17 cellular contexts compared by ENCODE assay signal in genomic region chr5:109256486-109256885, GRCh38.
DNase-seq lines count a peak whose midpoint lies in the region; ATAC-seq and TF ChIP-seq lines count a peak whose summit lies in the region.
"Had no signal": no experiment of that assay in that cellular context is flagged by ENCODE, and none has a peak within 500 bp of the region (broad histone marks: within the 10 kb centered on the region; RNA-seq: fewer than 3 reads in every experiment).

No MANE protein-coding gene starts in this region.

- POLR2A ChIA-PET in WTC11 (lab: Charles Lee), result no interaction called here

- DNase-seq in CMK (ENCODE audit: low read depth) (peak; percentile 8), NCI-H226 (peak; percentile 21), WTC11 (ENCODE audit: low spot score) (no peak), fibroblast of villous mesenchyme (ENCODE audit: low read depth) (peak; percentile 19), HPDE6-E6E7 (ENCODE audit: extremely low spot score) (no peak)
- no peak for DNase-seq in stimulated activated CD4-positive, alpha-beta T cell treated with anti-CD3 and anti-CD28 coated beads, Interleukin-4, amount 100 ng/mL, for 1 hour
- DNase-seq in stimulated activated CD4-positive, alpha-beta T cell treated with anti-CD3 and anti-CD28 coated beads, Interleukin-12 subunit alpha, Interleukin-12 subunit beta, amount 100 ng/mL, for 4 hours, result no peak
- DNase-seq: CD4-positive, alpha-beta memory T cell; H7; KG1; NCI-H187; NCI-H2107; NCI-H2227 treated with DMSO at 0.1 percent for 48 hours; NCI-H524 treated with DMSO at 0.1 percent for 48 hours had no signal

- no peak overlapping the region for H3K4me3 ChIP-seq in fibroblast of villous mesenchyme (ENCODE audit: low read depth, low read length)
- H3K4me3 ChIP-seq: BLaER1, SJSA1 had no signal

- H3K36me3 Mint-ChIP-seq in WTC11, result no peaks in the 10 kb centered on the region

- H3K27ac Mint-ChIP-seq in WTC11, result no peak overlapping the region
- H3K27ac Mint-ChIP-seq: CD4-positive, alpha-beta memory T cell had no signal

- H3K4me1 Mint-ChIP-seq in WTC11, result no peaks in the 10 kb centered on the region
- H3K4me1 Mint-ChIP-seq: CD4-positive, alpha-beta memory T cell had no signal

- H3K9me3 Mint-ChIP-seq in WTC11, result no peaks in the 10 kb centered on the region

- ATAC-seq in WTC11 (peak; percentile 55), HG03565 (IDR thresholded peaks at IDR 0.05; ENCODE audit: unreplicated experiment) (no peak)

- H3K4me3 Mint-ChIP-seq in WTC11, result no peak overlapping the region
- H3K4me3 Mint-ChIP-seq: CD4-positive, alpha-beta memory T cell had no signal

- CTCF ChIA-PET in WTC11 (lab: Charles Lee), result no interaction called here

- TF ChIP-seq CTCF in WTC11 (IDR thresholded peaks at IDR 0.05), result no peak
- TF ChIP-seq CTCF in fibroblast of villous mesenchyme (IDR thresholded peaks at IDR 0.05; ENCODE audit: insufficient read depth, low read depth, low read length), result no peak

- H3K27me3 Mint-ChIP-seq in WTC11 (ENCODE audit: low read depth), result no peaks in the 10 kb centered on the region
- H3K27me3 Mint-ChIP-seq: CD4-positive, alpha-beta memory T cell had no signal

TF ChIP-seq in WTC11, 78 proteins besides CTCF, POLR2A, EP300 and RAD21:
- no peak for TF ChIP-seq RORB (CRISPR knock-in tag; IDR thresholded peaks at IDR 0.05)
- TF ChIP-seq ZNF671 (CRISPR knock-in tag; IDR thresholded peaks at IDR 0.05), result no peak
- no peak for TF ChIP-seq GRHL2 (CRISPR knock-in tag; IDR thresholded peaks at IDR 0.05; ENCODE audit: insufficient replicate concordance, severe bottlenecking)
- TF ChIP-seq, protein P1, sequence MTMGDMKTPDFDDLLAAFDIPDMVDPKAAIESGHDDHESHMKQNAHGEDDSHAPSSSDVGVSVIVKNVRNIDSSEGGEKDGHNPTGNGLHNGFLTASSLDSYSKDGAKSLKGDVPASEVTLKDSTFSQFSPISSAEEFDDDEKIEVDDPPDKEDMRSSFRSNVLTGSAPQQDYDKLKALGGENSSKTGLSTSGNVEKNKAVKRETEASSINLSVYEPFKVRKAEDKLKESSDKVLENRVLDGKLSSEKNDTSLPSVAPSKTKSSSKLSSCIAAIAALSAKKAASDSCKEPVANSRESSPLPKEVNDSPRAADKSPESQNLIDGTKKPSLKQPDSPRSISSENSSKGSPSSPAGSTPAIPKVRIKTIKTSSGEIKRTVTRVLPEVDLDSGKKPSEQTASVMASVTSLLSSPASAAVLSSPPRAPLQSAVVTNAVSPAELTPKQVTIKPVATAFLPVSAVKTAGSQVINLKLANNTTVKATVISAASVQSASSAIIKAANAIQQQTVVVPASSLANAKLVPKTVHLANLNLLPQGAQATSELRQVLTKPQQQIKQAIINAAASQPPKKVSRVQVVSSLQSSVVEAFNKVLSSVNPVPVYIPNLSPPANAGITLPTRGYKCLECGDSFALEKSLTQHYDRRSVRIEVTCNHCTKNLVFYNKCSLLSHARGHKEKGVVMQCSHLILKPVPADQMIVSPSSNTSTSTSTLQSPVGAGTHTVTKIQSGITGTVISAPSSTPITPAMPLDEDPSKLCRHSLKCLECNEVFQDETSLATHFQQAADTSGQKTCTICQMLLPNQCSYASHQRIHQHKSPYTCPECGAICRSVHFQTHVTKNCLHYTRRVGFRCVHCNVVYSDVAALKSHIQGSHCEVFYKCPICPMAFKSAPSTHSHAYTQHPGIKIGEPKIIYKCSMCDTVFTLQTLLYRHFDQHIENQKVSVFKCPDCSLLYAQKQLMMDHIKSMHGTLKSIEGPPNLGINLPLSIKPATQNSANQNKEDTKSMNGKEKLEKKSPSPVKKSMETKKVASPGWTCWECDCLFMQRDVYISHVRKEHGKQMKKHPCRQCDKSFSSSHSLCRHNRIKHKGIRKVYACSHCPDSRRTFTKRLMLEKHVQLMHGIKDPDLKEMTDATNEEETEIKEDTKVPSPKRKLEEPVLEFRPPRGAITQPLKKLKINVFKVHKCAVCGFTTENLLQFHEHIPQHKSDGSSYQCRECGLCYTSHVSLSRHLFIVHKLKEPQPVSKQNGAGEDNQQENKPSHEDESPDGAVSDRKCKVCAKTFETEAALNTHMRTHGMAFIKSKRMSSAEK (CRISPR knock-in tag; IDR thresholded peaks at IDR 0.05; ENCODE audit: borderline replicate concordance), result no peak
- TF ChIP-seq ATF1 (CRISPR knock-in tag; IDR thresholded peaks at IDR 0.05), result no peak
- TF ChIP-seq JAZF1 (CRISPR knock-in tag; IDR thresholded peaks at IDR 0.05), result no peak
- TF ChIP-seq, protein P2, sequence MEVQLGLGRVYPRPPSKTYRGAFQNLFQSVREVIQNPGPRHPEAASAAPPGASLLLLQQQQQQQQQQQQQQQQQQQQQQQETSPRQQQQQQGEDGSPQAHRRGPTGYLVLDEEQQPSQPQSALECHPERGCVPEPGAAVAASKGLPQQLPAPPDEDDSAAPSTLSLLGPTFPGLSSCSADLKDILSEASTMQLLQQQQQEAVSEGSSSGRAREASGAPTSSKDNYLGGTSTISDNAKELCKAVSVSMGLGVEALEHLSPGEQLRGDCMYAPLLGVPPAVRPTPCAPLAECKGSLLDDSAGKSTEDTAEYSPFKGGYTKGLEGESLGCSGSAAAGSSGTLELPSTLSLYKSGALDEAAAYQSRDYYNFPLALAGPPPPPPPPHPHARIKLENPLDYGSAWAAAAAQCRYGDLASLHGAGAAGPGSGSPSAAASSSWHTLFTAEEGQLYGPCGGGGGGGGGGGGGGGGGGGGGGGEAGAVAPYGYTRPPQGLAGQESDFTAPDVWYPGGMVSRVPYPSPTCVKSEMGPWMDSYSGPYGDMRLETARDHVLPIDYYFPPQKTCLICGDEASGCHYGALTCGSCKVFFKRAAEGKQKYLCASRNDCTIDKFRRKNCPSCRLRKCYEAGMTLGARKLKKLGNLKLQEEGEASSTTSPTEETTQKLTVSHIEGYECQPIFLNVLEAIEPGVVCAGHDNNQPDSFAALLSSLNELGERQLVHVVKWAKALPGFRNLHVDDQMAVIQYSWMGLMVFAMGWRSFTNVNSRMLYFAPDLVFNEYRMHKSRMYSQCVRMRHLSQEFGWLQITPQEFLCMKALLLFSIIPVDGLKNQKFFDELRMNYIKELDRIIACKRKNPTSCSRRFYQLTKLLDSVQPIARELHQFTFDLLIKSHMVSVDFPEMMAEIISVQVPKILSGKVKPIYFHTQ (CRISPR knock-in tag; IDR thresholded peaks at IDR 0.05), result no peak
- TF ChIP-seq, protein P3, sequence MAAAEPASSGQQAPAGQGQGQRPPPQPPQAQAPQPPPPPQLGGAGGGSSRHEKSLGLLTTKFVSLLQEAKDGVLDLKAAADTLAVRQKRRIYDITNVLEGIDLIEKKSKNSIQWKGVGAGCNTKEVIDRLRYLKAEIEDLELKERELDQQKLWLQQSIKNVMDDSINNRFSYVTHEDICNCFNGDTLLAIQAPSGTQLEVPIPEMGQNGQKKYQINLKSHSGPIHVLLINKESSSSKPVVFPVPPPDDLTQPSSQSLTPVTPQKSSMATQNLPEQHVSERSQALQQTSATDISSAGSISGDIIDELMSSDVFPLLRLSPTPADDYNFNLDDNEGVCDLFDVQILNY (CRISPR knock-in tag; IDR thresholded peaks at IDR 0.05), result no peak

Comparison
In these comparisons a context has a peak if more than half of its experiments do, and no peak if none do; other contexts are left out.
1. DNase-seq: peak in CMK (single experiment), NCI-H226 (single experiment) and fibroblast of villous mesenchyme (single experiment); none in WTC11 (single experiment), stimulated activated CD4-positive, alpha-beta T cell treated with anti-CD3 and anti-CD28 coated beads, Interleukin-4, amount 100 ng/mL, for 1 hour (single experiment), HPDE6-E6E7 (single experiment) and stimulated activated CD4-positive, alpha-beta T cell treated with anti-CD3 and anti-CD28 coated beads, Interleukin-12 subunit alpha, Interleukin-12 subunit beta, amount 100 ng/mL, for 4 hours (single experiment).